ENCODE assay signal across 8 cellular contexts in genomic region chr6:105810105-105810921, GRCh38.
A peak's percentile ranks its signal among the peaks of the same experiment; 100 is the strongest.
DNase-seq lines count a peak whose midpoint lies in the region; ATAC-seq, FAIRE-seq and TF ChIP-seq lines count a peak whose summit lies in the region.

No MANE protein-coding gene starts in this region.

- H3K36me3 Mint-ChIP-seq in neural progenitor cell, result no peaks in the 10 kb centered on the region

- no peak overlapping the region for H3K27ac Mint-ChIP-seq in neural progenitor cell

- H2AFZ ChIP-seq in neural progenitor cell (replicated peaks), result peak overlapping the region; percentile 9

- peaks cover 10% of the 10 kb centered on the region for H3K4me1 ChIP-seq in neural progenitor cell

- H3K27me3 ChIP-seq in bronchial epithelial cell (ENCODE audit: control insufficient read depth, insufficient read depth, low read length) (no peaks in the 10 kb centered on the region), neural progenitor cell (no peaks in the 10 kb centered on the region)

- H3K4me3 ChIP-seq in bronchial epithelial cell (ENCODE audit: low read depth, low read length) (no peak overlapping the region), neural progenitor cell (no peak overlapping the region)

- in situ Hi-C loops in SK-MEL-5 (cut with HindIII; ENCODE audit: low pct_unique_long_range_greater_than_20kb, low sequenced_read_pairs), result no loop called here

- FAIRE-seq in bronchial epithelial cell (lab: Jason Lieb, UNC), result peak; percentile 7

- no peaks in the 10 kb centered on the region for H4K20me1 ChIP-seq in neural progenitor cell (ENCODE audit: low read depth)

- H3K4me2 ChIP-seq in neural progenitor cell, result no peak overlapping the region

- H3K9ac ChIP-seq in neural progenitor cell, result no peak overlapping the region

- H3K9me3 ChIP-seq in neural progenitor cell (ENCODE audit: low read depth), result no peaks in the 10 kb centered on the region

- H3K9me3 Mint-ChIP-seq in neural progenitor cell, result no peaks in the 10 kb centered on the region

- TF ChIP-seq CTCF in bronchial epithelial cell (IDR thresholded peaks at IDR 0.05; ENCODE audit: insufficient read depth, low read length, severe bottlenecking) (no peak), neural progenitor cell (IDR thresholded peaks at IDR 0.05) (no peak)

- DNase-seq in Right ventricle myocardium superior (no peak), cardiac septum (ENCODE audit: low spot score) (no peak), SK-MEL-5 (ENCODE audit: low read depth, low spot score) (peak; percentile 37), bronchial epithelial cell (ENCODE audit: low read depth) (peak; percentile 96), neural progenitor cell (ENCODE audit: low spot score) (no peak), substantia nigra (lab: John Stamatoyannopoulos, UW) (no peak), SHP77 treated with DMSO at 0.1 percent for 48 hours (lab: John Stamatoyannopoulos, UW) (no peak)

- H3K79me2 ChIP-seq in neural progenitor cell (ENCODE audit: low read depth), result no peaks in the 10 kb centered on the region

- no peaks in the 10 kb centered on the region for H3K36me3 ChIP-seq in bronchial epithelial cell (ENCODE audit: control insufficient read depth, insufficient read depth, low read length)
- H3K36me3 ChIP-seq in neural progenitor cell, result no peaks in the 10 kb centered on the region

- H3K4me1 Mint-ChIP-seq in neural progenitor cell, result peaks cover 5% of the 10 kb centered on the region

- H3F3A ChIP-seq in neural progenitor cell (ENCODE audit: low read depth), result no peaks in the 10 kb centered on the region

- no peak overlapping the region for H3K27ac ChIP-seq in neural progenitor cell
- no peak overlapping the region for H3K27ac ChIP-seq in substantia nigra (ENCODE audit: low read depth, low read length, poor library complexity, severe bottlenecking)

- ATAC-seq in Right ventricle myocardium superior (ENCODE audit: poor library complexity) (peak; percentile 83), HG03196 (IDR thresholded peaks at IDR 0.05; ENCODE audit: unreplicated experiment) (peak; percentile 68)

- intact Hi-C loops in Right ventricle myocardium superior (cut with DNase I), result no loop called here
- intact Hi-C loops in cardiac septum (cut with DNase I), result no loop called here

- H3K27me3 Mint-ChIP-seq in neural progenitor cell (ENCODE audit: insufficient read depth, low read depth), result no peaks in the 10 kb centered on the region

- no peak overlapping the region for H3K4me3 Mint-ChIP-seq in neural progenitor cell

Comparison
In these comparisons a context has a peak if more than half of its experiments do, and no peak if none do; other contexts are left out.
1. DNase-seq: peak in SK-MEL-5 (single experiment) and bronchial epithelial cell (single experiment); none in Right ventricle myocardium superior (single experiment), cardiac septum (single experiment), neural progenitor cell (single experiment), substantia nigra (0 of 49) and SHP77 treated with DMSO at 0.1 percent for 48 hours (single experiment).